In the genomic region with DNA sequence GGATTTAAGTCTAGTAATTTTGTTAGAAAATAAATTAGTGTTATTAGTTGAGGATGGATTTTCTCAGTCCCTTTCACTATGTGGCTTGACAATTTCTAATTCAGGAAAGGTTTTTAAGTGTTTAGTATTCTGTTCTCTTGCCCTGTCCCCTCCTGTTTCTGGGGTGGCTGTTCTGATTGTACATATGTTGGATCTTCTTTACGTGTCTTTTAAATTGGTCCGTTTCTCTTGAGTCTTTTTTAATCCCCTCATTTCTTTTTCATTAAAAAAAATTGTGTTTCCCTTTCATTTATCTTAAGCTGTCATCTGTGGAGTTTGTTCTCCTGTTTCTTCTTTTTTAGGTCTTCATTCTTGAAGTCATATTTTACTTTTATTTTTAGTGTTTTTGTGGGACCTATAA, we compare ENCODE assay signal across 1 cellular context.
TF ChIP-seq lines count a peak whose summit lies in the region.

No MANE protein-coding gene starts in this region.

TF ChIP-seq in GM23338, 12 proteins besides CTCF, POLR2A, EP300 and RAD21 (continued from another document):
- TF ChIP-seq, protein P1, sequence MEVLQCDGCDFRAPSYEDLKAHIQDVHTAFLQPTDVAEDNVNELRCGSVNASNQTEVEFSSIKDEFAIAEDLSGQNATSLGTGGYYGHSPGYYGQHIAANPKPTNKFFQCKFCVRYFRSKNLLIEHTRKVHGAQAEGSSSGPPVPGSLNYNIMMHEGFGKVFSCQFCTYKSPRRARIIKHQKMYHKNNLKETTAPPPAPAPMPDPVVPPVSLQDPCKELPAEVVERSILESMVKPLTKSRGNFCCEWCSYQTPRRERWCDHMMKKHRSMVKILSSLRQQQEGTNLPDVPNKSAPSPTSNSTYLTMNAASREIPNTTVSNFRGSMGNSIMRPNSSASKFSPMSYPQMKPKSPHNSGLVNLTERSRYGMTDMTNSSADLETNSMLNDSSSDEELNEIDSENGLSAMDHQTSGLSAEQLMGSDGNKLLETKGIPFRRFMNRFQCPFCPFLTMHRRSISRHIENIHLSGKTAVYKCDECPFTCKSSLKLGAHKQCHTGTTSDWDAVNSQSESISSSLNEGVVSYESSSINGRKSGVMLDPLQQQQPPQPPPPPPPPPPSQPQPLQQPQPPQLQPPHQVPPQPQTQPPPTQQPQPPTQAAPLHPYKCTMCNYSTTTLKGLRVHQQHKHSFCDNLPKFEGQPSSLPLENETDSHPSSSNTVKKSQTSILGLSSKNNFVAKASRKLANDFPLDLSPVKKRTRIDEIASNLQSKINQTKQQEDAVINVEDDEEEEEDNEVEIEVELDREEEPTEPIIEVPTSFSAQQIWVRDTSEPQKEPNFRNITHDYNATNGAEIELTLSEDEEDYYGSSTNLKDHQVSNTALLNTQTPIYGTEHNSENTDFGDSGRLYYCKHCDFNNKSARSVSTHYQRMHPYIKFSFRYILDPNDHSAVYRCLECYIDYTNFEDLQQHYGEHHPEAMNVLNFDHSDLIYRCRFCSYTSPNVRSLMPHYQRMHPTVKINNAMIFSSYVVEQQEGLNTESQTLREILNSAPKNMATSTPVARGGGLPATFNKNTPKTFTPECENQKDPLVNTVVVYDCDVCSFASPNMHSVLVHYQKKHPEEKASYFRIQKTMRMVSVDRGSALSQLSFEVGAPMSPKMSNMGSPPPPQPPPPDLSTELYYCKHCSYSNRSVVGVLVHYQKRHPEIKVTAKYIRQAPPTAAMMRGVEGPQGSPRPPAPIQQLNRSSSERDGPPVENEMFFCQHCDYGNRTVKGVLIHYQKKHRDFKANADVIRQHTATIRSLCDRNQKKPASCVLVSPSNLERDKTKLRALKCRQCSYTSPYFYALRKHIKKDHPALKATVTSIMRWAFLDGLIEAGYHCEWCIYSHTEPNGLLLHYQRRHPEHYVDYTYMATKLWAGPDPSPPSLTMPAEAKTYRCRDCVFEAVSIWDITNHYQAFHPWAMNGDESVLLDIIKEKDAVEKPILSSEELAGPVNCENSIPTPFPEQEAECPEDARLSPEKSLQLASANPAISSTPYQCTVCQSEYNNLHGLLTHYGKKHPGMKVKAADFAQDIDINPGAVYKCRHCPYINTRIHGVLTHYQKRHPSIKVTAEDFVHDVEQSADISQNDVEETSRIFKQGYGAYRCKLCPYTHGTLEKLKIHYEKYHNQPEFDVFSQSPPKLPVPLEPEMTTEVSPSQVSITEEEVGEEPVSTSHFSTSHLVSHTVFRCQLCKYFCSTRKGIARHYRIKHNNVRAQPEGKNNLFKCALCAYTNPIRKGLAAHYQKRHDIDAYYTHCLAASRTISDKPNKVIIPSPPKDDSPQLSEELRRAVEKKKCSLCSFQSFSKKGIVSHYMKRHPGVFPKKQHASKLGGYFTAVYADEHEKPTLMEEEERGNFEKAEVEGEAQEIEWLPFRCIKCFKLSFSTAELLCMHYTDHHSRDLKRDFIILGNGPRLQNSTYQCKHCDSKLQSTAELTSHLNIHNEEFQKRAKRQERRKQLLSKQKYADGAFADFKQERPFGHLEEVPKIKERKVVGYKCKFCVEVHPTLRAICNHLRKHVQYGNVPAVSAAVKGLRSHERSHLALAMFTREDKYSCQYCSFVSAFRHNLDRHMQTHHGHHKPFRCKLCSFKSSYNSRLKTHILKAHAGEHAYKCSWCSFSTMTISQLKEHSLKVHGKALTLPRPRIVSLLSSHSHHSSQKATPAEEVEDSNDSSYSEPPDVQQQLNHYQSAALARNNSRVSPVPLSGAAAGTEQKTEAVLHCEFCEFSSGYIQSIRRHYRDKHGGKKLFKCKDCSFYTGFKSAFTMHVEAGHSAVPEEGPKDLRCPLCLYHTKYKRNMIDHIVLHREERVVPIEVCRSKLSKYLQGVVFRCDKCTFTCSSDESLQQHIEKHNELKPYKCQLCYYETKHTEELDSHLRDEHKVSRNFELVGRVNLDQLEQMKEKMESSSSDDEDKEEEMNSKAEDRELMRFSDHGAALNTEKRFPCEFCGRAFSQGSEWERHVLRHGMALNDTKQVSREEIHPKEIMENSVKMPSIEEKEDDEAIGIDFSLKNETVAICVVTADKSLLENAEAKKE (CRISPR knock-in tag; IDR thresholded peaks at IDR 0.05), result no peak
- TF ChIP-seq ZNF331 (CRISPR knock-in tag; IDR thresholded peaks at IDR 0.05; ENCODE audit: low read depth) (no peak), CREB1 (CRISPR knock-in tag; IDR thresholded peaks at IDR 0.05; ENCODE audit: low read depth) (no peak), ZNF114 (CRISPR knock-in tag; IDR thresholded peaks at IDR 0.05) (no peak), EZH2phosphoT487 (IDR thresholded peaks at IDR 0.05; ENCODE audit: unreplicated experiment) (no peak), JUNB (IDR thresholded peaks at IDR 0.05; ENCODE audit: unreplicated experiment) (no peak), STAT1 (IDR thresholded peaks at IDR 0.05; ENCODE audit: unreplicated experiment) (no peak)
- TF ChIP-seq, protein P2, sequence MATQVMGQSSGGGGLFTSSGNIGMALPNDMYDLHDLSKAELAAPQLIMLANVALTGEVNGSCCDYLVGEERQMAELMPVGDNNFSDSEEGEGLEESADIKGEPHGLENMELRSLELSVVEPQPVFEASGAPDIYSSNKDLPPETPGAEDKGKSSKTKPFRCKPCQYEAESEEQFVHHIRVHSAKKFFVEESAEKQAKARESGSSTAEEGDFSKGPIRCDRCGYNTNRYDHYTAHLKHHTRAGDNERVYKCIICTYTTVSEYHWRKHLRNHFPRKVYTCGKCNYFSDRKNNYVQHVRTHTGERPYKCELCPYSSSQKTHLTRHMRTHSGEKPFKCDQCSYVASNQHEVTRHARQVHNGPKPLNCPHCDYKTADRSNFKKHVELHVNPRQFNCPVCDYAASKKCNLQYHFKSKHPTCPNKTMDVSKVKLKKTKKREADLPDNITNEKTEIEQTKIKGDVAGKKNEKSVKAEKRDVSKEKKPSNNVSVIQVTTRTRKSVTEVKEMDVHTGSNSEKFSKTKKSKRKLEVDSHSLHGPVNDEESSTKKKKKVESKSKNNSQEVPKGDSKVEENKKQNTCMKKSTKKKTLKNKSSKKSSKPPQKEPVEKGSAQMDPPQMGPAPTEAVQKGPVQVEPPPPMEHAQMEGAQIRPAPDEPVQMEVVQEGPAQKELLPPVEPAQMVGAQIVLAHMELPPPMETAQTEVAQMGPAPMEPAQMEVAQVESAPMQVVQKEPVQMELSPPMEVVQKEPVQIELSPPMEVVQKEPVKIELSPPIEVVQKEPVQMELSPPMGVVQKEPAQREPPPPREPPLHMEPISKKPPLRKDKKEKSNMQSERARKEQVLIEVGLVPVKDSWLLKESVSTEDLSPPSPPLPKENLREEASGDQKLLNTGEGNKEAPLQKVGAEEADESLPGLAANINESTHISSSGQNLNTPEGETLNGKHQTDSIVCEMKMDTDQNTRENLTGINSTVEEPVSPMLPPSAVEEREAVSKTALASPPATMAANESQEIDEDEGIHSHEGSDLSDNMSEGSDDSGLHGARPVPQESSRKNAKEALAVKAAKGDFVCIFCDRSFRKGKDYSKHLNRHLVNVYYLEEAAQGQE (IDR thresholded peaks at IDR 0.05; ENCODE audit: unreplicated experiment), result no peak
- TF ChIP-seq, protein P3, sequence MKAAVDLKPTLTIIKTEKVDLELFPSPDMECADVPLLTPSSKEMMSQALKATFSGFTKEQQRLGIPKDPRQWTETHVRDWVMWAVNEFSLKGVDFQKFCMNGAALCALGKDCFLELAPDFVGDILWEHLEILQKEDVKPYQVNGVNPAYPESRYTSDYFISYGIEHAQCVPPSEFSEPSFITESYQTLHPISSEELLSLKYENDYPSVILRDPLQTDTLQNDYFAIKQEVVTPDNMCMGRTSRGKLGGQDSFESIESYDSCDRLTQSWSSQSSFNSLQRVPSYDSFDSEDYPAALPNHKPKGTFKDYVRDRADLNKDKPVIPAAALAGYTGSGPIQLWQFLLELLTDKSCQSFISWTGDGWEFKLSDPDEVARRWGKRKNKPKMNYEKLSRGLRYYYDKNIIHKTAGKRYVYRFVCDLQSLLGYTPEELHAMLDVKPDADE (IDR thresholded peaks at IDR 0.05), result no peak
